21 cellular contexts compared by ENCODE assay signal in genomic region chr10:129836253-129836652, GRCh38.
"Had no signal": no experiment of that assay in that cellular context is flagged by ENCODE, and none has a peak within 500 bp of the region (broad histone marks: within the 10 kb centered on the region; RNA-seq: fewer than 3 reads in every experiment).

No MANE protein-coding gene starts in this region.

- H3K27ac ChIP-seq: colonic mucosa, dorsolateral prefrontal cortex, epithelial cell of prostate, esophagus muscularis mucosa, esophagus squamous epithelium, foreskin keratinocyte, gastrocnemius medialis, gastroesophageal sphincter, heart left ventricle, heart right ventricle had no signal

- DNase-seq: colonic mucosa; cortex of kidney; dermis blood vessel endothelial cell; dorsolateral prefrontal cortex; effector CD4-positive, alpha-beta T cell; effector CD8-positive, alpha-beta T cell; effector memory CD4-positive, alpha-beta T cell; effector memory CD8-positive, alpha-beta T cell; endodermal cell; erythroblast; esophagus squamous epithelium; foreskin fibroblast; foreskin keratinocyte; foreskin melanocyte; gastrocnemius medialis; glutamatergic neuron; heart left ventricle; heart right ventricle had no signal

- H3K4me3 ChIP-seq: colonic mucosa, dorsolateral prefrontal cortex, esophagus muscularis mucosa, esophagus squamous epithelium, gastrocnemius medialis, gastroesophageal sphincter, heart left ventricle, heart right ventricle had no signal
